Comparison of ENCODE assay signal across 1 cellular context in genomic region chr4:104493071-104493831, GRCh38.
A peak's percentile ranks its signal among the peaks of the same experiment; 100 is the strongest.
TF ChIP-seq lines count a peak whose summit lies in the region.

No MANE protein-coding gene starts in this region.

TF ChIP-seq in GM12878, 131 proteins besides CTCF, POLR2A, EP300 and RAD21 (continued from another document):
- peak; percentile 43; the same call in 1 of the 2 replicates for TF ChIP-seq RUNX3 (IDR thresholded peaks at IDR 0.05; ENCODE audit: low read length)
- no peak for TF ChIP-seq RELB (IDR thresholded peaks at IDR 0.05; ENCODE audit: low read depth)
